Comparison of ENCODE assay signal across 1 cellular context in the genomic region with DNA sequence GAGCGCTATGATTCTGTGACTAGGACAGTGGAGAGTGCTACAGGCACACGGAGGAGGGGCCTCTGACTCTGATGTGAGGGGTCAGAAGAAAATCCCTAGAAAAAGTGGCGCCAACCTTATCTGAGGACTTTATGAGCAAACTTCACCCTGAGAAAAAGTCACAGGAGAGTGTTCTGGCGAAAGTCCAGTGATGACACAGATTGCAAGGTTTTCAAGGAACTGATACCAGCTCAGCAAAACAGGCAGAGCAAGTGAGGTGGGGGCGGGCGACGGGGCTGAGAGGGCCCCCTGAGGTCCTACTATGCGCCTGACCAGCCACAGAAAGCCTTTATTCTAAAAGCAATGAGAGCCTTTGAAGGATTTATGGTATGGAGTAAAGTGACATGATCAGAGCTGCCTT.
TF ChIP-seq lines count a peak whose summit lies in the region.

No MANE protein-coding gene starts in this region.

TF ChIP-seq in K562, 482 proteins besides CTCF, POLR2A, EP300 and RAD21 (continued from another document and continues in another):
- TF ChIP-seq ZNF586 (CRISPR knock-in tag; conservative IDR thresholded peaks at IDR 0.05), result no peak
- TF ChIP-seq, protein P1, sequence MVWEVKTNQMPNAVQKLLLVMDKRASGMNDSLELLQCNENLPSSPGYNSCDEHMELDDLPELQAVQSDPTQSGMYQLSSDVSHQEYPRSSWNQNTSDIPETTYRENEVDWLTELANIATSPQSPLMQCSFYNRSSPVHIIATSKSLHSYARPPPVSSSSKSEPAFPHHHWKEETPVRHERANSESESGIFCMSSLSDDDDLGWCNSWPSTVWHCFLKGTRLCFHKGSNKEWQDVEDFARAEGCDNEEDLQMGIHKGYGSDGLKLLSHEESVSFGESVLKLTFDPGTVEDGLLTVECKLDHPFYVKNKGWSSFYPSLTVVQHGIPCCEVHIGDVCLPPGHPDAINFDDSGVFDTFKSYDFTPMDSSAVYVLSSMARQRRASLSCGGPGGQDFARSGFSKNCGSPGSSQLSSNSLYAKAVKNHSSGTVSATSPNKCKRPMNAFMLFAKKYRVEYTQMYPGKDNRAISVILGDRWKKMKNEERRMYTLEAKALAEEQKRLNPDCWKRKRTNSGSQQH (CRISPR knock-in tag; IDR thresholded peaks at IDR 0.05), result no peak
- TF ChIP-seq KLF1 (tag; IDR thresholded peaks at IDR 0.05), result no peak
- no peak for TF ChIP-seq NCOA4 (IDR thresholded peaks at IDR 0.05; ENCODE audit: partially characterized antibody)
- peak; percentile 93 for TF ChIP-seq CTBP1 (IDR thresholded peaks at IDR 0.05; ENCODE audit: borderline replicate concordance)
- no peak for TF ChIP-seq NFATC3 (IDR thresholded peaks at IDR 0.05)
- TF ChIP-seq SIN3A (IDR thresholded peaks at IDR 0.05; ENCODE audit: borderline replicate concordance in 2 of 2, control insufficient read depth in 1 of 2, low read depth in 2 of 2, low read length in 2 of 2), result no peak
- TF ChIP-seq SNAPC5 (CRISPR knock-in tag; IDR thresholded peaks at IDR 0.05), result no peak
- no peak for TF ChIP-seq ZNF639 (CRISPR knock-in tag; conservative IDR thresholded peaks at IDR 0.05 in 1 of 2, IDR thresholded peaks at IDR 0.05 in 1 of 2)
- TF ChIP-seq, protein P2, sequence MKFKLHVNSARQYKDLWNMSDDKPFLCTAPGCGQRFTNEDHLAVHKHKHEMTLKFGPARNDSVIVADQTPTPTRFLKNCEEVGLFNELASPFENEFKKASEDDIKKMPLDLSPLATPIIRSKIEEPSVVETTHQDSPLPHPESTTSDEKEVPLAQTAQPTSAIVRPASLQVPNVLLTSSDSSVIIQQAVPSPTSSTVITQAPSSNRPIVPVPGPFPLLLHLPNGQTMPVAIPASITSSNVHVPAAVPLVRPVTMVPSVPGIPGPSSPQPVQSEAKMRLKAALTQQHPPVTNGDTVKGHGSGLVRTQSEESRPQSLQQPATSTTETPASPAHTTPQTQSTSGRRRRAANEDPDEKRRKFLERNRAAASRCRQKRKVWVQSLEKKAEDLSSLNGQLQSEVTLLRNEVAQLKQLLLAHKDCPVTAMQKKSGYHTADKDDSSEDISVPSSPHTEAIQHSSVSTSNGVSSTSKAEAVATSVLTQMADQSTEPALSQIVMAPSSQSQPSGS (CRISPR knock-in tag; IDR thresholded peaks at IDR 0.05), result no peak
- TF ChIP-seq MAFF (IDR thresholded peaks at IDR 0.05; ENCODE audit: low read length), result peak; percentile 44; the same call in 1 of the 2 replicates
- peak in 1 of 2 experiments; percentile 71; a peak in 2 of 4 replicates for TF ChIP-seq TBL1XR1 (IDR thresholded peaks at IDR 0.05; ENCODE audit: low read length in 2 of 2)
- TF ChIP-seq SMARCC2 (IDR thresholded peaks at IDR 0.05; ENCODE audit: low read depth), result peak; percentile 80
- TF ChIP-seq ZNF232 (CRISPR knock-in tag; IDR thresholded peaks at IDR 0.05), result no peak
- TF ChIP-seq RBFOX2 (IDR thresholded peaks at IDR 0.05; ENCODE audit: low read depth, low read length), result no peak
- TF ChIP-seq ZC3H11A (IDR thresholded peaks at IDR 0.05; ENCODE audit: low read depth, low read length), result no peak
- peak; percentile 70 for TF ChIP-seq JUN (IDR thresholded peaks at IDR 0.05; ENCODE audit: borderline replicate concordance, low read depth, low read length)
- TF ChIP-seq JUN (CRISPR knock-in tag; IDR thresholded peaks at IDR 0.05; ENCODE audit: borderline replicate concordance), result no peak
- peak; percentile 42 for TF ChIP-seq CEBPB (tag; IDR thresholded peaks at IDR 0.05)
- no peak for TF ChIP-seq SNRNP70 (optimal IDR thresholded peaks at IDR 0.05; ENCODE audit: low read depth, low read length)
- TF ChIP-seq C11orf30 (IDR thresholded peaks at IDR 0.05; ENCODE audit: low read depth), result peak; percentile 90
- TF ChIP-seq HDAC1 (IDR thresholded peaks at IDR 0.05), result peak in 1 of 2 experiments; percentile 88; a peak in 2 of 4 replicates
- TF ChIP-seq KDM4B (IDR thresholded peaks at IDR 0.05; ENCODE audit: borderline replicate concordance in 2 of 2, low read depth in 1 of 2), result no peak
- TF ChIP-seq MED1 (CRISPR knock-in tag; IDR thresholded peaks at IDR 0.05; ENCODE audit: borderline replicate concordance), result no peak
- no peak for TF ChIP-seq RAD51 (IDR thresholded peaks at IDR 0.05; ENCODE audit: borderline replicate concordance, low read depth)
- TF ChIP-seq MITF (IDR thresholded peaks at IDR 0.05), result no peak
- TF ChIP-seq ZSCAN29 (IDR thresholded peaks at IDR 0.05), result no peak
- TF ChIP-seq MAFG (tag; conservative IDR thresholded peaks at IDR 0.05), result peak; percentile 80
- no peak for TF ChIP-seq PTTG1 (tag; IDR thresholded peaks at IDR 0.05; ENCODE audit: low read depth)
- TF ChIP-seq BCOR (IDR thresholded peaks at IDR 0.05), result no peak
- peak; percentile 71; the same call in 1 of the 2 replicates for TF ChIP-seq GATAD2B (IDR thresholded peaks at IDR 0.05; ENCODE audit: borderline replicate concordance)
- no peak for TF ChIP-seq MBD2 (IDR thresholded peaks at IDR 0.05; ENCODE audit: borderline replicate concordance, low read depth)
- no peak for TF ChIP-seq CAMTA2 (CRISPR knock-in tag; conservative IDR thresholded peaks at IDR 0.05)
- TF ChIP-seq EHMT2 (IDR thresholded peaks at IDR 0.05), result no peak
- 0 out of 2 replicates have a peak, but pooled peaks have one; percentile 51 for TF ChIP-seq FOXM1 (IDR thresholded peaks at IDR 0.05; ENCODE audit: low read depth)
- TF ChIP-seq FOXM1 (CRISPR knock-in tag; IDR thresholded peaks at IDR 0.05; ENCODE audit: low read depth), result no peak
- TF ChIP-seq KDM5B (IDR thresholded peaks at IDR 0.05; ENCODE audit: insufficient replicate concordance, low read depth, low read length), result peak; percentile 30
- no peak for TF ChIP-seq MCM5 (IDR thresholded peaks at IDR 0.05; ENCODE audit: low read depth)
- TF ChIP-seq HMGN3 (IDR thresholded peaks at IDR 0.05; ENCODE audit: borderline replicate concordance, extremely low read depth, insufficient read length, low read depth, low read length), result peak; percentile 68
- TF ChIP-seq KLF16 (IDR thresholded peaks at IDR 0.05), result no peak
- TF ChIP-seq, protein P3, sequence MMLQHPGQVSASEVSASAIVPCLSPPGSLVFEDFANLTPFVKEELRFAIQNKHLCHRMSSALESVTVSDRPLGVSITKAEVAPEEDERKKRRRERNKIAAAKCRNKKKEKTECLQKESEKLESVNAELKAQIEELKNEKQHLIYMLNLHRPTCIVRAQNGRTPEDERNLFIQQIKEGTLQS (IDR thresholded peaks at IDR 0.05), result peak; percentile 89
- TF ChIP-seq, protein P3 (CRISPR knock-in tag; conservative IDR thresholded peaks at IDR 0.05), result no peak
- TF ChIP-seq, protein P4, sequence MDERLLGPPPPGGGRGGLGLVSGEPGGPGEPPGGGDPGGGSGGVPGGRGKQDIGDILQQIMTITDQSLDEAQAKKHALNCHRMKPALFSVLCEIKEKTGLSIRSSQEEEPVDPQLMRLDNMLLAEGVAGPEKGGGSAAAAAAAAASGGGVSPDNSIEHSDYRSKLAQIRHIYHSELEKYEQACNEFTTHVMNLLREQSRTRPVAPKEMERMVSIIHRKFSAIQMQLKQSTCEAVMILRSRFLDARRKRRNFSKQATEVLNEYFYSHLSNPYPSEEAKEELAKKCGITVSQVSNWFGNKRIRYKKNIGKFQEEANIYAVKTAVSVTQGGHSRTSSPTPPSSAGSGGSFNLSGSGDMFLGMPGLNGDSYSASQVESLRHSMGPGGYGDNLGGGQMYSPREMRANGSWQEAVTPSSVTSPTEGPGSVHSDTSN (CRISPR knock-in tag; IDR thresholded peaks at IDR 0.05; ENCODE audit: low read depth), result no peak
- TF ChIP-seq, protein P4 (tag; conservative IDR thresholded peaks at IDR 0.05; ENCODE audit: low read depth), result peak; percentile 67
- TF ChIP-seq RCOR1 (IDR thresholded peaks at IDR 0.05; ENCODE audit: borderline replicate concordance in 1 of 2, low read depth in 2 of 2, low read length in 2 of 2), result peak; percentile 6 to 98; a peak in 3 of 4 replicates
- no peak for TF ChIP-seq JUNB (CRISPR knock-in tag; conservative IDR thresholded peaks at IDR 0.05)
- TF ChIP-seq CREB5 (CRISPR knock-in tag; IDR thresholded peaks at IDR 0.05), result no peak
- TF ChIP-seq ARID1B (IDR thresholded peaks at IDR 0.05), result peak; percentile 86
- TF ChIP-seq ZNF830 (CRISPR knock-in tag; IDR thresholded peaks at IDR 0.05), result no peak
- TF ChIP-seq ZNF436 (CRISPR knock-in tag; IDR thresholded peaks at IDR 0.05), result no peak
- peak; percentile 78 for TF ChIP-seq CXXC5 (CRISPR knock-in tag; IDR thresholded peaks at IDR 0.05)
- TF ChIP-seq LARP7 (IDR thresholded peaks at IDR 0.05), result no peak
- TF ChIP-seq ZKSCAN1 (IDR thresholded peaks at IDR 0.05; ENCODE audit: low read depth, low read length), result peak; percentile 100
- peak; percentile 56 for TF ChIP-seq TAL1 (IDR thresholded peaks at IDR 0.05)
- TF ChIP-seq TCF7 (IDR thresholded peaks at IDR 0.05; ENCODE audit: borderline replicate concordance), result peak; percentile 71; the same call in 1 of the 2 replicates
- no peak for TF ChIP-seq FOXJ3 (CRISPR knock-in tag; IDR thresholded peaks at IDR 0.05)
- peak; percentile 83 to 90 for TF ChIP-seq TRIM24 (IDR thresholded peaks at IDR 0.05)
- peak in 1 of 2 experiments; percentile 71 for TF ChIP-seq AFF1 (IDR thresholded peaks at IDR 0.05; ENCODE audit: low read depth in 1 of 2, partially characterized antibody in 2 of 2)
- peak; percentile 42; the same call in 1 of the 2 replicates for TF ChIP-seq NR2C1 (IDR thresholded peaks at IDR 0.05)
- peak; percentile 64 for TF ChIP-seq NR2C1 (tag; IDR thresholded peaks at IDR 0.05)
- peak; percentile 74; the same call in 1 of the 2 replicates for TF ChIP-seq FOSL1 (tag; conservative IDR thresholded peaks at IDR 0.05)
